In genomic region chr19:55406869-55407624, GRCh38 we compare ENCODE assay signal across 8 cellular contexts. TPM values are rescaled to one million over a fixed set of nuclear protein-coding genes. Genes with fewer than 3 reads are reported as not detected.
DNase-seq lines count a peak whose midpoint lies in the region; ATAC-seq, FAIRE-seq and TF ChIP-seq lines count a peak whose summit lies in the region.

No MANE protein-coding gene starts in this region.

- peak overlapping the region; percentile 96 for H3K4me3 ChIP-seq in H7 (ENCODE audit: insufficient read depth, low read depth, low read length)
- H3K4me3 ChIP-seq in PC-3 (ENCODE audit: low read length): peak overlapping the region; percentile 79
- peak overlapping the region; percentile 82 to 88 (median 83) for H3K4me3 ChIP-seq in HepG2 (replicated peaks in 1 of 3; ENCODE audit: insufficient read depth in 1 of 3, low read depth in 2 of 3, low read length in 3 of 3)
- H3K4me3 ChIP-seq in subcutaneous abdominal adipose tissue (ENCODE audit: low read depth in 1 of 5, low read length in 5 of 5): peak overlapping the region; percentile 63 to 76 (median 71)

- H3K9ac ChIP-seq in PC-3 (ENCODE audit: low read length) (peak overlapping the region; percentile 95), HepG2 (ENCODE audit: insufficient read depth, low read depth, low read length) (peak overlapping the region; percentile 86), subcutaneous abdominal adipose tissue (ENCODE audit: low read length in 5 of 5) (peak overlapping the region in 4 of 5 donors; percentile 82 to 92 (median 88))

- no peak for TF ChIP-seq POLR2A in HepG2 (IDR thresholded peaks at IDR 0.05; ENCODE audit: insufficient read depth in 1 of 2, low read depth in 2 of 2, low read length in 2 of 2)

- ATAC-seq in PC-3 (peak; percentile 11), HepG2 (peak; percentile 50)
- ATAC-seq in central memory CD8-positive, alpha-beta T cell (replicated peaks; ENCODE audit: extremely low read depth, poor library complexity, severe bottlenecking): no peak

- TF ChIP-seq RAD21 in HepG2 (CRISPR knock-in tag; IDR thresholded peaks at IDR 0.05): no peak

- peaks cover 42% of the 10 kb centered on the region for H3K36me3 Mint-ChIP-seq in central memory CD8-positive, alpha-beta T cell (ENCODE audit: insufficient read depth)

- DNase-seq in GM10248 (ENCODE audit: extremely low spot score) (peak; percentile 47), H7 (peak; percentile 80), PC-3 (no peak), HepG2 (ENCODE audit: low spot score) (no peak), HuH-7.5 (ENCODE audit: low spot score) (no peak), foreskin melanocyte (no peak)
- peak in 1 of 2 donors; percentile 26 for DNase-seq in central memory CD8-positive, alpha-beta T cell (ENCODE audit: low spot score in 2 of 2)

- CTCF ChIA-PET in GM10248 (lab: Yijun Ruan, JAX): interaction anchor here (1.0 to 1.6 kb wide), 2 partner anchors 24 to 61 kb away, joined by 3 read pairs; partner anchors contain the start of gene TMEM238
- CTCF ChIA-PET in PC-3 (lab: Charles Lee): interaction anchor here (0.5 kb wide), 1 partner anchor 54 kb away, joined by 3 read pairs; no protein-coding TSS in a partner anchor
- CTCF ChIA-PET in HepG2 (lab: Yijun Ruan, JAX; ENCODE audit: low intra/inter-chr PET ratio, low total read pairs): no interaction called here

- H3K9me3 ChIP-seq in PC-3 (ENCODE audit: low read length) (no peaks in the 10 kb centered on the region), HepG2 (ENCODE audit: low read length) (no peaks in the 10 kb centered on the region), subcutaneous abdominal adipose tissue (ENCODE audit: control insufficient read depth in 5 of 5, low read length in 5 of 5) (no peaks in the 10 kb centered on the region)

- H3K9me3 Mint-ChIP-seq in central memory CD8-positive, alpha-beta T cell: no peaks in the 10 kb centered on the region

- H3K4me2 ChIP-seq in PC-3 (ENCODE audit: low read length) (peak overlapping the region; percentile 97), HepG2 (ENCODE audit: low read depth, low read length) (peak overlapping the region; percentile 57)

- BruUV-seq in PC-3 (replicated peaks; lab: Mats Ljungman, UMichigan) (no TSS peak), HepG2 (replicated peaks; lab: Mats Ljungman, UMichigan) (no TSS peak)

- H3K4me1 ChIP-seq in PC-3 (ENCODE audit: insufficient read depth, low read length) (peaks cover 20% of the 10 kb centered on the region), HepG2 (ENCODE audit: insufficient read depth, low read length) (peaks cover 26% of the 10 kb centered on the region), subcutaneous abdominal adipose tissue (ENCODE audit: control insufficient read depth in 5 of 5, insufficient read depth in 5 of 5, low read length in 5 of 5) (peaks cover 0 to 23% (median 18%) of the 10 kb centered on the region in 5 donors)

- 63% methylated on average over 6 of the region's 41 CpGs for WGBS in HepG2 (ENCODE audit: low lambda C conversion rate)

- H3K27me3 Mint-ChIP-seq in central memory CD8-positive, alpha-beta T cell: no peaks in the 10 kb centered on the region

- H3K27me3 ChIP-seq in H7 (ENCODE audit: control insufficient read depth, insufficient read depth, low read length) (peaks cover 2% of the 10 kb centered on the region; the same call in 1 of the 2 replicates), PC-3 (ENCODE audit: low read length) (no peaks in the 10 kb centered on the region), HepG2 (ENCODE audit: control insufficient read depth in 1 of 2, insufficient read depth in 2 of 2, low read length in 2 of 2) (peaks cover 0 to 5% of the 10 kb centered on the region in 2 experiments; a peak in 1 of 5 replicates), subcutaneous abdominal adipose tissue (ENCODE audit: control insufficient read depth in 5 of 5, insufficient read depth in 4 of 5, low read length in 5 of 5) (no peaks in the 10 kb centered on the region)

- no peak for FAIRE-seq in HepG2 (lab: Jason Lieb, UNC)

- H3K36me3 ChIP-seq in H7 (replicated peaks; ENCODE audit: control insufficient read depth, insufficient read depth, low read length) (peaks cover 38% of the 10 kb centered on the region), PC-3 (ENCODE audit: low read depth, low read length) (peaks cover 41% of the 10 kb centered on the region), HepG2 (replicated peaks in 1 of 2; ENCODE audit: control insufficient read depth in 1 of 2, insufficient read depth in 2 of 2, low read length in 2 of 2) (peaks cover 9 to 23% of the 10 kb centered on the region in 2 experiments; a peak in 4 of 5 replicates), subcutaneous abdominal adipose tissue (ENCODE audit: control insufficient read depth in 5 of 5, insufficient read depth in 5 of 5, low read length in 5 of 5) (peaks cover 0 to 37% (median 27%) of the 10 kb centered on the region in 5 donors)

- peaks cover 43% of the 10 kb centered on the region for H4K20me1 ChIP-seq in PC-3 (ENCODE audit: low read length)
- no peaks in the 10 kb centered on the region for H4K20me1 ChIP-seq in HepG2 (ENCODE audit: insufficient read depth, low read length)

- POLR2A ChIA-PET in GM10248 (lab: Yijun Ruan, JAX) (interaction anchor here (0.6 to 2.2 kb wide), 21 partner anchors 8 to 938 kb away, joined by 3 to 29 read pairs (median 5); partner anchors contain the start of genes CCDC106, CDC42EP5, ISOC2 and KMT5C), PC-3 (lab: Charles Lee; ENCODE audit: unreplicated experiment) (interaction anchor here (0.5 to 1.1 kb wide), 2 partner anchors 16 to 345 kb away, joined by 3 to 14 read pairs; no protein-coding TSS in a partner anchor), HepG2 (lab: Yijun Ruan, JAX) (interaction anchor here (0.6 to 2.9 kb wide), 36 partner anchors 10 to 290 kb away, joined by 3 to 62 read pairs (median 5); partner anchors contain the start of genes DNAAF3, GARIN5B, HSPBP1 and ISOC2)

- peak overlapping the region; percentile 96 for H3K27ac Mint-ChIP-seq in central memory CD8-positive, alpha-beta T cell (ENCODE audit: low read depth)

- intact Hi-C loops in PC-3 (cut with micrococcal nuclease): no loop called here
- intact Hi-C loops in HepG2 (cut with micrococcal nuclease; ENCODE audit: unreplicated experiment): no loop called here

- H3K4me1 Mint-ChIP-seq in central memory CD8-positive, alpha-beta T cell: peaks cover 26% of the 10 kb centered on the region

- in situ Hi-C loops in HepG2 (cut with HindIII; ENCODE audit: extremely low pct_ligation_motif_present, low pct_unique_long_range_greater_than_20kb): loop anchor here (5.0 kb wide), 1 partner anchor 260 kb away; the partner anchor contains the start of gene TNNT1

- TF ChIP-seq EP300 in HepG2 (IDR thresholded peaks at IDR 0.05; ENCODE audit: low read depth in 2 of 2, low read length in 2 of 2) (no peak), HepG2 (CRISPR knock-in tag; IDR thresholded peaks at IDR 0.05; ENCODE audit: borderline replicate concordance) (no peak)

- H3K4me3 Mint-ChIP-seq in central memory CD8-positive, alpha-beta T cell: peak overlapping the region; percentile 82

- TF ChIP-seq CTCF in GM10248 (IDR thresholded peaks at IDR 0.05; ENCODE audit: control extremely low read depth, extremely low read depth, low read depth, missing control alignments) (no peak), PC-3 (conservative IDR thresholded peaks at IDR 0.05; ENCODE audit: low read depth, low read length) (no peak), HepG2 (CRISPR knock-in tag; IDR thresholded peaks at IDR 0.05) (no peak)

- peaks cover 10% of the 10 kb centered on the region for H3F3A ChIP-seq in PC-3 (ENCODE audit: low read length, unreplicated experiment)

- H3K9me2 ChIP-seq in PC-3 (replicated peaks; ENCODE audit: low read length): no peaks in the 10 kb centered on the region

- H3K79me2 ChIP-seq in PC-3 (ENCODE audit: low read length): peaks cover 52% of the 10 kb centered on the region
- peaks cover 16% of the 10 kb centered on the region for H3K79me2 ChIP-seq in HepG2 (ENCODE audit: insufficient read depth, low read length)

- H2AFZ ChIP-seq in PC-3 (ENCODE audit: low read length) (no peak overlapping the region), HepG2 (ENCODE audit: low read length) (no peak overlapping the region)

- H3K27ac ChIP-seq in PC-3 (ENCODE audit: low read length): peak overlapping the region; percentile 93
- H3K27ac ChIP-seq in HepG2 (ENCODE audit: extremely low read length, insufficient read depth, low read length): peak overlapping the region; percentile 68
- peak overlapping the region; percentile 95 for H3K27ac ChIP-seq in subcutaneous abdominal adipose tissue (ENCODE audit: low read depth, low read length)

RNA-seq across cellular contexts. Expression of gene UBE2S, which starts 0.5 kb away (rescaled TPM):
- 369 and 380 TPM in 2 replicates for total RNA-seq in H7 (2014; rRNA removed; shearing (Covaris generic))
- total RNA-seq in PC-3 (2014; rRNA removed) (2,068 and 2,245 TPM in 2 replicates), HepG2 (2016; rRNA removed; fragmentation: Illumina TruSeq; extraction: Trizol) (29.5 and 39.3 TPM in 2 replicates)
- total RNA-seq in HepG2 (2016; cell fraction: cytosol; rRNA removed; fragmentation: Illumina TruSeq; extraction: Trizol; ENCODE audit: low read depth): 24.2 and 26.4 TPM in 2 replicates
- 27.5 and 32.8 TPM in 2 replicates for total RNA-seq in HepG2 (2016; cell fraction: insoluble cytoplasmic fraction; rRNA removed; fragmentation: Illumina TruSeq; extraction: Trizol)
- 46.3 and 52.3 TPM in 2 replicates for total RNA-seq in HepG2 (2016; cell fraction: membrane; rRNA removed; fragmentation: Illumina TruSeq; extraction: Trizol)
- total RNA-seq in HepG2 (2016; cell fraction: nucleus; rRNA removed; fragmentation: Illumina TruSeq; extraction: Trizol): 8.8 and 13.3 TPM in 2 replicates
- 26.6 and 32.2 TPM in 2 replicates for polyA plus RNA-seq in HepG2 (2011; rRNA removed)
- polyA plus RNA-seq in HepG2 (2011; cell fraction: cytosol; rRNA removed): 13.5 and 25.5 TPM in 2 replicates
- 11.7 and 17.0 TPM in 2 replicates for polyA plus RNA-seq in HepG2 (2011; cell fraction: nucleus; rRNA removed)
- 13.3 and 15.9 TPM in 2 replicates for polyA plus RNA-seq in HepG2 (2012)
- polyA plus RNA-seq in HepG2 (2016; cell fraction: cytosol; fragmentation: Illumina TruSeq; extraction: Trizol; ENCODE audit: low read depth): 40.7 and 47.0 TPM in 2 replicates
- polyA plus RNA-seq in HepG2 (2016; cell fraction: insoluble cytoplasmic fraction; fragmentation: Illumina TruSeq; extraction: Trizol; ENCODE audit: low read depth): 40.6 and 48.2 TPM in 2 replicates
- 58.0 and 64.6 TPM in 2 replicates for polyA plus RNA-seq in HepG2 (2016; cell fraction: membrane; fragmentation: Illumina TruSeq; extraction: Trizol; ENCODE audit: low read depth)
- 28.6 and 29.6 TPM in 2 replicates for polyA plus RNA-seq in HepG2 (2016; cell fraction: nucleus; fragmentation: Illumina TruSeq; extraction: Trizol; ENCODE audit: insufficient read depth, low read depth)
- 27.9 and 372 TPM in 2 replicates for polyA minus RNA-seq in HepG2 (2011; rRNA and poly(A)+ RNA removed; ENCODE audit: low replicate concordance)
- 21.6 and 27.8 TPM in 2 replicates for polyA minus RNA-seq in HepG2 (2011; cell fraction: cytosol; rRNA and poly(A)+ RNA removed)
- polyA minus RNA-seq in HepG2 (2011; cell fraction: nucleus; rRNA and poly(A)+ RNA removed): 11.3 and 12.2 TPM in 2 replicates

RNA-seq across cellular contexts. Expression of gene RPL28, which starts 21.3 kb away (rescaled TPM):
- 458 and 505 TPM in 2 replicates for total RNA-seq in H7 (2014; rRNA removed; shearing (Covaris generic))
- 550 and 836 TPM in 2 replicates for total RNA-seq in PC-3 (2014; rRNA removed)
- total RNA-seq in HepG2 (2016; rRNA removed; fragmentation: Illumina TruSeq; extraction: Trizol): 105 and 149 TPM in 2 replicates
- 153 and 170 TPM in 2 replicates for total RNA-seq in HepG2 (2016; cell fraction: cytosol; rRNA removed; fragmentation: Illumina TruSeq; extraction: Trizol; ENCODE audit: low read depth)
- 106 and 135 TPM in 2 replicates for total RNA-seq in HepG2 (2016; cell fraction: insoluble cytoplasmic fraction; rRNA removed; fragmentation: Illumina TruSeq; extraction: Trizol)
- total RNA-seq in HepG2 (2016; cell fraction: membrane; rRNA removed; fragmentation: Illumina TruSeq; extraction: Trizol): 327 and 344 TPM in 2 replicates
- 60.8 and 85.5 TPM in 2 replicates for total RNA-seq in HepG2 (2016; cell fraction: nucleus; rRNA removed; fragmentation: Illumina TruSeq; extraction: Trizol)
- 420 and 501 TPM in 2 replicates for polyA plus RNA-seq in HepG2 (2011; rRNA removed)
- polyA plus RNA-seq in HepG2 (2011; cell fraction: cytosol; rRNA removed): 1,012 and 1,230 TPM in 2 replicates
- polyA plus RNA-seq in HepG2 (2011; cell fraction: nucleus; rRNA removed): 415 and 421 TPM in 2 replicates
- 1,382 and 1,551 TPM in 2 replicates for polyA plus RNA-seq in HepG2 (2012)
- polyA plus RNA-seq in HepG2 (2016; cell fraction: cytosol; fragmentation: Illumina TruSeq; extraction: Trizol; ENCODE audit: low read depth): 3,340 and 3,836 TPM in 2 replicates
- 1,089 and 1,394 TPM in 2 replicates for polyA plus RNA-seq in HepG2 (2016; cell fraction: insoluble cytoplasmic fraction; fragmentation: Illumina TruSeq; extraction: Trizol; ENCODE audit: low read depth)
- 4,357 and 4,654 TPM in 2 replicates for polyA plus RNA-seq in HepG2 (2016; cell fraction: membrane; fragmentation: Illumina TruSeq; extraction: Trizol; ENCODE audit: low read depth)
- 818 and 840 TPM in 2 replicates for polyA plus RNA-seq in HepG2 (2016; cell fraction: nucleus; fragmentation: Illumina TruSeq; extraction: Trizol; ENCODE audit: insufficient read depth, low read depth)
- polyA minus RNA-seq in HepG2 (2011; rRNA and poly(A)+ RNA removed; ENCODE audit: low replicate concordance): 599 and 837 TPM in 2 replicates
- 814 and 829 TPM in 2 replicates for polyA minus RNA-seq in HepG2 (2011; cell fraction: cytosol; rRNA and poly(A)+ RNA removed)
- 93.3 and 130 TPM in 2 replicates for polyA minus RNA-seq in HepG2 (2011; cell fraction: nucleus; rRNA and poly(A)+ RNA removed)

RNA-seq across cellular contexts. Expression of gene TMEM238, which starts 23.0 kb away (rescaled TPM):
- 1.0 TPM in 1 of 2 replicates, not detected in the other for total RNA-seq in H7 (2014; rRNA removed; shearing (Covaris generic))
- total RNA-seq in PC-3 (2014; rRNA removed) (22.1 and 22.8 TPM in 2 replicates), HepG2 (2016; rRNA removed; fragmentation: Illumina TruSeq; extraction: Trizol) (not detected in 2 replicates)
- not detected in 2 replicates for total RNA-seq in HepG2 (2016; cell fraction: cytosol; rRNA removed; fragmentation: Illumina TruSeq; extraction: Trizol; ENCODE audit: low read depth)
- not detected in 2 replicates for total RNA-seq in HepG2 (2016; cell fraction: insoluble cytoplasmic fraction; rRNA removed; fragmentation: Illumina TruSeq; extraction: Trizol)
- 0.25 TPM in 1 of 2 replicates, not detected in the other for total RNA-seq in HepG2 (2016; cell fraction: membrane; rRNA removed; fragmentation: Illumina TruSeq; extraction: Trizol)
- not detected in 2 replicates for total RNA-seq in HepG2 (2016; cell fraction: nucleus; rRNA removed; fragmentation: Illumina TruSeq; extraction: Trizol)
- polyA plus RNA-seq in HepG2 (2011; rRNA removed): not detected in 2 replicates
- 0.05 and 0.08 TPM in 2 replicates for polyA plus RNA-seq in HepG2 (2011; cell fraction: cytosol; rRNA removed)
- 0.23 TPM in 1 of 2 replicates, not detected in the other for polyA plus RNA-seq in HepG2 (2011; cell fraction: nucleus; rRNA removed)
- polyA plus RNA-seq in HepG2 (2012): 0.16 TPM in 1 of 2 replicates, not detected in the other
- polyA plus RNA-seq in HepG2 (2016; cell fraction: cytosol; fragmentation: Illumina TruSeq; extraction: Trizol; ENCODE audit: low read depth): not detected in 2 replicates
- not detected in 2 replicates for polyA plus RNA-seq in HepG2 (2016; cell fraction: insoluble cytoplasmic fraction; fragmentation: Illumina TruSeq; extraction: Trizol; ENCODE audit: low read depth)
- not detected in 2 replicates for polyA plus RNA-seq in HepG2 (2016; cell fraction: membrane; fragmentation: Illumina TruSeq; extraction: Trizol; ENCODE audit: low read depth)
- not detected in 2 replicates for polyA plus RNA-seq in HepG2 (2016; cell fraction: nucleus; fragmentation: Illumina TruSeq; extraction: Trizol; ENCODE audit: insufficient read depth, low read depth)
- polyA minus RNA-seq in HepG2 (2011; rRNA and poly(A)+ RNA removed; ENCODE audit: low replicate concordance): 0.14 and 1.4 TPM in 2 replicates
- 1.1 TPM in 1 of 2 replicates, not detected in the other for polyA minus RNA-seq in HepG2 (2011; cell fraction: cytosol; rRNA and poly(A)+ RNA removed)
- not detected in 2 replicates for polyA minus RNA-seq in HepG2 (2011; cell fraction: nucleus; rRNA and poly(A)+ RNA removed)

RNA-seq across cellular contexts. Expression of gene TMEM190, which starts 30.4 kb away (rescaled TPM):
- total RNA-seq in H7 (2014; rRNA removed; shearing (Covaris generic)): not detected in 2 replicates
- total RNA-seq in PC-3 (2014; rRNA removed): not detected in 2 replicates
- total RNA-seq in HepG2 (2016; rRNA removed; fragmentation: Illumina TruSeq; extraction: Trizol): 0.35 TPM in 1 of 2 replicates, not detected in the other
- total RNA-seq in HepG2 (2016; cell fraction: cytosol; rRNA removed; fragmentation: Illumina TruSeq; extraction: Trizol; ENCODE audit: low read depth): 0.81 TPM in 1 of 2 replicates, not detected in the other
- 0.37 and 0.43 TPM in 2 replicates for total RNA-seq in HepG2 (2016; cell fraction: insoluble cytoplasmic fraction; rRNA removed; fragmentation: Illumina TruSeq; extraction: Trizol)
- total RNA-seq in HepG2 (2016; cell fraction: membrane; rRNA removed; fragmentation: Illumina TruSeq; extraction: Trizol): 0.59 and 0.72 TPM in 2 replicates
- not detected in 2 replicates for total RNA-seq in HepG2 (2016; cell fraction: nucleus; rRNA removed; fragmentation: Illumina TruSeq; extraction: Trizol)
- 0.83 and 1.6 TPM in 2 replicates for polyA plus RNA-seq in HepG2 (2011; rRNA removed)
- polyA plus RNA-seq in HepG2 (2011; cell fraction: cytosol; rRNA removed): 1.1 and 1.9 TPM in 2 replicates
- 3.0 and 3.8 TPM in 2 replicates for polyA plus RNA-seq in HepG2 (2011; cell fraction: nucleus; rRNA removed)
- 1.3 and 1.4 TPM in 2 replicates for polyA plus RNA-seq in HepG2 (2012)
- 0.54 and 1.0 TPM in 2 replicates for polyA plus RNA-seq in HepG2 (2016; cell fraction: cytosol; fragmentation: Illumina TruSeq; extraction: Trizol; ENCODE audit: low read depth)
- polyA plus RNA-seq in HepG2 (2016; cell fraction: insoluble cytoplasmic fraction; fragmentation: Illumina TruSeq; extraction: Trizol; ENCODE audit: low read depth): 0.67 and 0.95 TPM in 2 replicates
- polyA plus RNA-seq in HepG2 (2016; cell fraction: membrane; fragmentation: Illumina TruSeq; extraction: Trizol; ENCODE audit: low read depth): not detected in 2 replicates
- 1.3 TPM in 1 of 2 replicates, not detected in the other for polyA plus RNA-seq in HepG2 (2016; cell fraction: nucleus; fragmentation: Illumina TruSeq; extraction: Trizol; ENCODE audit: insufficient read depth, low read depth)
- 0.30 TPM in 1 of 2 replicates, not detected in the other for polyA minus RNA-seq in HepG2 (2011; rRNA and poly(A)+ RNA removed; ENCODE audit: low replicate concordance)
- polyA minus RNA-seq in HepG2 (2011; cell fraction: cytosol; rRNA and poly(A)+ RNA removed): not detected in 2 replicates
- polyA minus RNA-seq in HepG2 (2011; cell fraction: nucleus; rRNA and poly(A)+ RNA removed): not detected in 2 replicates

RNA-seq across cellular contexts. Expression of gene SHISA7, which starts 36.1 kb away (rescaled TPM):
- total RNA-seq in H7 (2014; rRNA removed; shearing (Covaris generic)): 0.04 and 0.07 TPM in 2 replicates
- total RNA-seq in PC-3 (2014; rRNA removed) (not detected in 2 replicates), HepG2 (2016; rRNA removed; fragmentation: Illumina TruSeq; extraction: Trizol) (not detected in 2 replicates)
- not detected in 2 replicates for total RNA-seq in HepG2 (2016; cell fraction: cytosol; rRNA removed; fragmentation: Illumina TruSeq; extraction: Trizol; ENCODE audit: low read depth)
- not detected in 2 replicates for total RNA-seq in HepG2 (2016; cell fraction: insoluble cytoplasmic fraction; rRNA removed; fragmentation: Illumina TruSeq; extraction: Trizol)
- not detected in 2 replicates for total RNA-seq in HepG2 (2016; cell fraction: membrane; rRNA removed; fragmentation: Illumina TruSeq; extraction: Trizol)
- total RNA-seq in HepG2 (2016; cell fraction: nucleus; rRNA removed; fragmentation: Illumina TruSeq; extraction: Trizol): not detected in 2 replicates
- not detected in 2 replicates for polyA plus RNA-seq in HepG2 (2011; rRNA removed)
- polyA plus RNA-seq in HepG2 (2011; cell fraction: cytosol; rRNA removed): not detected in 2 replicates
- polyA plus RNA-seq in HepG2 (2011; cell fraction: nucleus; rRNA removed): not detected in 2 replicates
- not detected in 2 replicates for polyA plus RNA-seq in HepG2 (2012)
- not detected in 2 replicates for polyA plus RNA-seq in HepG2 (2016; cell fraction: cytosol; fragmentation: Illumina TruSeq; extraction: Trizol; ENCODE audit: low read depth)
- polyA plus RNA-seq in HepG2 (2016; cell fraction: insoluble cytoplasmic fraction; fragmentation: Illumina TruSeq; extraction: Trizol; ENCODE audit: low read depth): not detected in 2 replicates
- not detected in 2 replicates for polyA plus RNA-seq in HepG2 (2016; cell fraction: membrane; fragmentation: Illumina TruSeq; extraction: Trizol; ENCODE audit: low read depth)
- not detected in 2 replicates for polyA plus RNA-seq in HepG2 (2016; cell fraction: nucleus; fragmentation: Illumina TruSeq; extraction: Trizol; ENCODE audit: insufficient read depth, low read depth)
- polyA minus RNA-seq in HepG2 (2011; rRNA and poly(A)+ RNA removed; ENCODE audit: low replicate concordance): 0.05 TPM in 1 of 2 replicates, not detected in the other
- polyA minus RNA-seq in HepG2 (2011; cell fraction: cytosol; rRNA and poly(A)+ RNA removed): not detected in 2 replicates
- not detected in 2 replicates for polyA minus RNA-seq in HepG2 (2011; cell fraction: nucleus; rRNA and poly(A)+ RNA removed)

Comparison
In these comparisons a context has a peak if more than half of its experiments do, and no peak if none do; other contexts are left out.
1. DNase-seq: peak in GM10248 (single experiment) and H7 (single experiment); none in PC-3 (single experiment), HepG2 (single experiment), HuH-7.5 (single experiment) and foreskin melanocyte (single experiment).
2. RNA of gene TMEM238, which starts 23.0 kb away (total RNA-seq): 22.1 to 22.8 TPM in PC-3; 1.0 TPM in H7 and 0.25 TPM in HepG2; every median in the first group is over 10 times any median in the second.
3. Peak in every context shown above with its lines, with median percentiles within 50 percentile points of each other: H3K4me3 ChIP-seq, H3K27ac ChIP-seq and H3K9ac ChIP-seq.